Comparison of ENCODE assay signal across 14 cellular contexts in genomic region chr19:8224394-8225145, GRCh38. TPM values are rescaled to one million over a fixed set of nuclear protein-coding genes. Genes with fewer than 3 reads are reported as not detected.
A peak's percentile ranks its signal among the peaks of the same experiment; 100 is the strongest.
DNase-seq lines count a peak whose midpoint lies in the region; ATAC-seq and TF ChIP-seq lines count a peak whose summit lies in the region.
"Had no signal": no experiment of that assay in that cellular context is flagged by ENCODE, and none has a peak within 500 bp of the region (broad histone marks: within the 10 kb centered on the region; RNA-seq: fewer than 3 reads in every experiment).

No MANE protein-coding gene starts in this region.

- in situ Hi-C loops in G401 (cut with HindIII; ENCODE audit: low sequenced_read_pairs), result no loop called here

- no peaks in the 10 kb centered on the region for H3K36me3 ChIP-seq in adipocyte (ENCODE audit: control insufficient read depth, insufficient read depth, low read length, severe bottlenecking)
- peaks cover 0 to 4% (median 0%) of the 10 kb centered on the region in 9 donors for H3K36me3 ChIP-seq in heart left ventricle

- H3K27me3 ChIP-seq in adipocyte (replicated peaks; ENCODE audit: control insufficient read depth, insufficient read depth, low read length) (no peaks in the 10 kb centered on the region), heart left ventricle (no peaks in the 10 kb centered on the region)

- peak overlapping the region; percentile 34 for H3K9ac ChIP-seq in adipocyte (ENCODE audit: low read length)

- intact Hi-C loops in heart left ventricle (cut with DNase I), result no loop called here

- H3K4me3 ChIP-seq in adipocyte (ENCODE audit: low read length) (peak overlapping the region; percentile 69), heart left ventricle (no peak overlapping the region)

- H3K9me3 ChIP-seq in adipocyte (ENCODE audit: control insufficient read depth, low read length), result no peaks in the 10 kb centered on the region
- no peaks in the 10 kb centered on the region for H3K9me3 ChIP-seq in heart left ventricle

- H3K27ac ChIP-seq in heart left ventricle, result peak overlapping the region in 3 of 12 donors; percentile 5 to 23 (median 12)

- peak; percentile 96 for DNase-seq in G401 (ENCODE audit: low spot score)
- no peak for DNase-seq in adipocyte (ENCODE audit: low read depth)
- DNase-seq in heart left ventricle, result peak in 4 of 5 donors; percentile 24 to 73 (median 52)
- peak; percentile 29 for DNase-seq in renal cortical epithelial cell (ENCODE audit: low read depth)
- DNase-seq in islet precursor cell, result no peak
- DNase-seq in NCI-H774 (lab: John Stamatoyannopoulos, UW), result no peak
- DNase-seq in NCI-H526 treated with DMSO at 0.1 percent for 48 hours (lab: John Stamatoyannopoulos, UW), result no peak
- no peak for DNase-seq in NCI-H146 treated with DMSO at 0.1 percent for 48 hours (lab: John Stamatoyannopoulos, UW; ENCODE audit: unreplicated experiment)
- DNase-seq: activated CD4-positive, alpha-beta T cell treated with anti-CD3 and anti-CD28 coated beads, Interleukin-2, amount 50 U/mL, for 48 hours; activated effector memory CD4-positive, alpha-beta T cell treated with Interleukin-2 at 50 U/mL for 16 hours; AML-193; central memory CD4-positive, alpha-beta T cell; KG1; stimulated activated CD4-positive, alpha-beta T cell treated with anti-CD3 and anti-CD28 coated beads, Interleukin-12 subunit alpha, Interleukin-12 subunit beta, amount 100 ng/mL, for 4 hours had no signal

- peaks cover 9% of the 10 kb centered on the region for H3K4me1 ChIP-seq in adipocyte (ENCODE audit: control insufficient read depth, insufficient read depth, low read length)
- H3K4me1 ChIP-seq in heart left ventricle, result peaks cover 0 to 23% (median 4%) of the 10 kb centered on the region in 12 donors

- 48 to 61% (median 55%) methylated on average over 23 of the region's 23 CpGs for WGBS in heart left ventricle, 4 donors

- ATAC-seq in heart left ventricle, result peak; percentile 55 to 82 (median 78)

- TF ChIP-seq POLR2A in heart left ventricle (IDR thresholded peaks at IDR 0.05), result no peak

- no peak for TF ChIP-seq CTCF in heart left ventricle (IDR thresholded peaks at IDR 0.05)

RNA-seq across cellular contexts. Expression of gene CERS4, which starts 15.4 kb away (rescaled TPM):
- total RNA-seq in G401 (2014; rRNA removed; shearing (Covaris generic)), result 81.1 and 102 TPM in 2 replicates
- total RNA-seq in heart left ventricle (10 to 100 TPM; 13.6 to 25.6 (median 20.6) TPM), renal cortical epithelial cell (16.8 and 18.2 TPM in 2 replicates)
- polyA plus RNA-seq in heart left ventricle, result 10 to 100 TPM; 11.1 to 37.7 TPM

Comparison
In these comparisons a context has a peak if more than half of its experiments do, and no peak if none do; other contexts are left out.
1. DNase-seq: peak in G401 (single experiment), heart left ventricle (4 of 5) and renal cortical epithelial cell (single experiment); none in adipocyte (single experiment), islet precursor cell (single experiment), NCI-H774 (single experiment), NCI-H526 treated with DMSO at 0.1 percent for 48 hours (single experiment) and NCI-H146 treated with DMSO at 0.1 percent for 48 hours (single experiment).